In the genomic region with DNA sequence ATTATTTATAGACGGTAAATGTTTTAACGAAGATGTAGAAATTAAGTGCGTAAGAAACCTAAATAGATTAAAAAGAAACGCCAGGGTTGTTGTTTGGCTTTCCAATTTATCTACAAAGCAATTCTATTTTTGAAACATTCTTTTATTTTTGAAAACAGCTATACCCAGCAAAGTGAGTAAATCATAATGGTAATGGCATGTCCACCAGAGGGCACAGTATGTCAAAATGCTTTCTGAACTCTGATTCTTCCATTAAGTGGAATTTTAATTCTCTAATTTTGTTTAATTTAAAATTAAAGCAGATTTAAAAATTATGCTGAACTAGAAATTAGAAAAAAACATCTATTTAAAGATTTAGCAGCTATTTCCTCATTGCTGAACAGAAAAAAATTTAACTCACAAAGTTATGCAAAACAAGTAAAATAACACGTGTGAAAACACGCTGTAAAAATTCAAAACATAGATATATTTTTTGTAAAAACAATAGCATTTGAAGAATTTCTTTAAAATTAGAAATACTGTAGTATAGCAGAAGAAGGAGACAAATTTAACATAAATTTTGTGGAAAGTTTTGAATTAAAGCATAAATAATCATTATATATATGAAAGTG, we compare ENCODE assay signal across 8 cellular contexts. TPM values are rescaled to one million over a fixed set of nuclear protein-coding genes. Genes with fewer than 3 reads are reported as not detected.
DNase-seq lines count a peak whose midpoint lies in the region; ATAC-seq, FAIRE-seq and TF ChIP-seq lines count a peak whose summit lies in the region.

No MANE protein-coding gene starts in this region.

- H3K27ac Mint-ChIP-seq in activated CD4-positive, alpha-beta T cell treated with anti-CD3 and anti-CD28 coated beads, Interleukin-2, amount 10 ng/mL, durations not matched to agents 24 days and 14 days = no peak overlapping the region

- H2AFZ ChIP-seq in K562 (ENCODE audit: low read depth, low read length) = no peak overlapping the region

- peaks cover 2% of the 10 kb centered on the region for H3K27me3 Mint-ChIP-seq in activated CD4-positive, alpha-beta T cell treated with anti-CD3 and anti-CD28 coated beads, Interleukin-2, amount 10 ng/mL, durations not matched to agents 24 days and 14 days

- no peak overlapping the region for H2BK120ac ChIP-seq in mesendoderm (ENCODE audit: low read depth, low read length)

- no peak overlapping the region for H3K4ac ChIP-seq in mesendoderm (ENCODE audit: low read depth, low read length)

- no peak for FAIRE-seq in K562 (lab: Jason Lieb, UNC)

- H3K27ac ChIP-seq in K562 (ENCODE audit: extremely low read depth, low read depth, low read length) = no peak overlapping the region
- H3K27ac ChIP-seq in mesendoderm (ENCODE audit: low read depth, low read length) = no peak overlapping the region

- peak in 2 of 3 experiments; percentile 37 to 57; a peak in 3 of 6 replicates for TF ChIP-seq CTCF in K562 (IDR thresholded peaks at IDR 0.05 in 2 of 3, conservative IDR thresholded peaks at IDR 0.05 in 1 of 3; ENCODE audit: insufficient read depth in 2 of 3, low read depth in 1 of 3, low read length in 3 of 3)

- H3K4me3 ChIP-seq in K562 = no peak overlapping the region
- no peak overlapping the region for H3K4me3 ChIP-seq in mesendoderm (ENCODE audit: low read length)

- intact Hi-C loops in K562 (cut with micrococcal nuclease) = loop anchor here (5.0 kb wide), 1 partner anchor 59 kb away; no protein-coding TSS in a partner anchor
- intact Hi-C loops in activated CD4-positive, alpha-beta T cell treated with anti-CD3 and anti-CD28 coated beads, Interleukin-2, amount 10 ng/mL, durations not matched to agents 24 days and 14 days (cut with micrococcal nuclease) = loop anchor here (2.0 to 5.0 kb wide), 2 partner anchors 59 to 541 kb away; no protein-coding TSS in a partner anchor

- peak in 1 of 2 experiments; percentile 56; a peak in 2 of 4 replicates for TF ChIP-seq RAD21 in K562 (CRISPR knock-in tag; conservative IDR thresholded peaks at IDR 0.05 in 1 of 2, IDR thresholded peaks at IDR 0.05 in 1 of 2)

- no peak for TF ChIP-seq POLR2A in K562 (conservative IDR thresholded peaks at IDR 0.05)

- in situ Hi-C loops in K562 (cut with MboI) = no loop called here
- in situ Hi-C loops in G401 (cut with HindIII; ENCODE audit: low sequenced_read_pairs) = no loop called here

- CTCF ChIA-PET in K562 (lab: Yijun Ruan, JAX; ENCODE audit: low intra/inter-chr PET ratio) = interaction anchor here (0.7 to 2.9 kb wide), 3 partner anchors 60 to 540 kb away, joined by 3 to 14 read pairs (median 4); no protein-coding TSS in a partner anchor

- H2BK15ac ChIP-seq in mesendoderm (replicated peaks; ENCODE audit: low read depth) = no peak overlapping the region

- DNase-seq in DMS53 (lab: John Stamatoyannopoulos, UW) (peak; percentile 50), LHCN-M2 (ENCODE audit: low read depth) (peak; percentile 51), K562 (ENCODE audit: extremely low read depth in 1 of 4, low spot score in 3 of 4) (peak in 1 of 4 experiments; percentile 35), mesendoderm (peak; percentile 29), G401 (ENCODE audit: low spot score) (no peak)
- DNase-seq in activated CD4-positive, alpha-beta T cell treated with anti-CD3 and anti-CD28 coated beads, Interleukin-2, amount 10 ng/mL, durations not matched to agents 24 days and 14 days = no peak

- no peaks in the 10 kb centered on the region for H3K36me3 Mint-ChIP-seq in activated CD4-positive, alpha-beta T cell treated with anti-CD3 and anti-CD28 coated beads, Interleukin-2, amount 10 ng/mL, durations not matched to agents 24 days and 14 days (ENCODE audit: low read depth)

- no peak overlapping the region for H4K8ac ChIP-seq in mesendoderm (ENCODE audit: low read depth, low read length)

- no peaks in the 10 kb centered on the region for H4K20me1 ChIP-seq in K562 (replicated peaks; ENCODE audit: control insufficient read depth, insufficient read depth, low read length)

- no peak for TF ChIP-seq EP300 in K562 (IDR thresholded peaks at IDR 0.05; ENCODE audit: low read length)

- POLR2A ChIA-PET in K562 (lab: Yijun Ruan, JAX) = no interaction called here

- no peak overlapping the region for H2BK5ac ChIP-seq in mesendoderm (ENCODE audit: low read length)

- no peak overlapping the region for H3K18ac ChIP-seq in mesendoderm (ENCODE audit: low read length)

- WGBS in K562 (ENCODE audit: insufficient coverage, low coverage, missing lambda C conversion rate) = 53% methylated on average over 6 of the region's 6 CpGs
- 100% methylated on average over 4 of the region's 6 CpGs for WGBS in mesendoderm (ENCODE audit: extremely low coverage, insufficient coverage, low lambda C conversion rate)

- no peak overlapping the region for H3K4me3 Mint-ChIP-seq in activated CD4-positive, alpha-beta T cell treated with anti-CD3 and anti-CD28 coated beads, Interleukin-2, amount 10 ng/mL, durations not matched to agents 24 days and 14 days

- H3K4me2 ChIP-seq in K562 (ENCODE audit: insufficient read depth, low read length) (no peak overlapping the region), mesendoderm (ENCODE audit: low read length) (no peak overlapping the region)

- H3K9me3 ChIP-seq in K562 (replicated peaks; ENCODE audit: control insufficient read depth, insufficient read depth, low read depth, low read length) = no peaks in the 10 kb centered on the region

- ATAC-seq in K562 = no peak
- no peak for ATAC-seq in GM18517 (IDR thresholded peaks at IDR 0.05; ENCODE audit: unreplicated experiment)
- no peak for ATAC-seq in HG02973 (IDR thresholded peaks at IDR 0.05; ENCODE audit: unreplicated experiment)

- no peak overlapping the region for H3K56ac ChIP-seq in mesendoderm (ENCODE audit: low read length)

- no peak overlapping the region for H4K5ac ChIP-seq in mesendoderm (ENCODE audit: low read length)

- H2AK5ac ChIP-seq in mesendoderm (ENCODE audit: low read length) = no peak overlapping the region

- H3K27me3 ChIP-seq in K562 (ENCODE audit: control insufficient read depth in 2 of 2, insufficient read depth in 2 of 2, low read length in 2 of 2) = no peaks in the 10 kb centered on the region
- H3K27me3 ChIP-seq in mesendoderm (ENCODE audit: insufficient read depth, low read length, poor library complexity) = no peaks in the 10 kb centered on the region

- no peaks in the 10 kb centered on the region for H3K9me3 Mint-ChIP-seq in activated CD4-positive, alpha-beta T cell treated with anti-CD3 and anti-CD28 coated beads, Interleukin-2, amount 10 ng/mL, durations not matched to agents 24 days and 14 days

- BruUV-seq in K562 (replicated peaks; lab: Mats Ljungman, UMichigan) = no TSS peak

- no peaks in the 10 kb centered on the region for H3K79me2 ChIP-seq in K562 (ENCODE audit: control insufficient read depth, insufficient read depth, low read length)
- H3K79me2 ChIP-seq in mesendoderm (ENCODE audit: control insufficient read depth, insufficient read depth, low read length) = no peaks in the 10 kb centered on the region

- H3K36me3 ChIP-seq in K562 (ENCODE audit: control insufficient read depth, insufficient read depth, low read length) (no peaks in the 10 kb centered on the region), mesendoderm (ENCODE audit: control insufficient read depth, insufficient read depth, low read length) (no peaks in the 10 kb centered on the region)

- H3K23ac ChIP-seq in mesendoderm (ENCODE audit: low read length) = no peak overlapping the region

- no peaks in the 10 kb centered on the region for H3K9me1 ChIP-seq in K562 (ENCODE audit: control insufficient read depth, insufficient read depth, low read length)

- no peaks in the 10 kb centered on the region for H3K79me1 ChIP-seq in mesendoderm (ENCODE audit: low read length)

- H3K4me1 ChIP-seq in K562 (replicated peaks in 1 of 2; ENCODE audit: control insufficient read depth in 2 of 2, insufficient read depth in 2 of 2, low read length in 2 of 2) (peaks cover 0 to 5% of the 10 kb centered on the region in 2 experiments; a peak in 2 of 5 replicates), mesendoderm (ENCODE audit: control insufficient read depth, low read depth, low read length) (no peaks in the 10 kb centered on the region)

- no peak overlapping the region for H3K9ac ChIP-seq in K562 (ENCODE audit: insufficient read depth in 1 of 2, low read depth in 2 of 2, low read length in 2 of 2)
- H3K9ac ChIP-seq in mesendoderm (ENCODE audit: low read length) = no peak overlapping the region

- no peaks in the 10 kb centered on the region for H3K4me1 Mint-ChIP-seq in activated CD4-positive, alpha-beta T cell treated with anti-CD3 and anti-CD28 coated beads, Interleukin-2, amount 10 ng/mL, durations not matched to agents 24 days and 14 days

TF ChIP-seq in K562, 482 proteins besides CTCF, POLR2A, EP300 and RAD21 (continues in another document):
- 0 out of 2 replicates have a peak, but pooled peaks have one; percentile 25 for TF ChIP-seq SMC3 (conservative IDR thresholded peaks at IDR 0.05; ENCODE audit: insufficient read depth, low read depth, low read length)

RNA-seq across cellular contexts. Expression of gene RASSF6, which starts 26.5 kb away (rescaled TPM):
- total RNA-seq in LHCN-M2 (2014; rRNA removed) (0.17 and 0.51 TPM in 2 replicates), K562 (2014; rRNA removed) (under 0.01 and 0.04 TPM in 2 replicates), K562 (2014; rRNA removed; fragmentation: Illumina TruSeq; extraction: Trizol) (0.04 and 0.16 TPM in 2 replicates), K562 (2015; rRNA removed; fragmentation: Illumina TruSeq; extraction: Trizol) (0.08 and 0.25 TPM in 2 replicates), K562 (2021) (0.02 and 0.11 TPM in 2 replicates)
- not detected for polyA plus RNA-seq in LHCN-M2 (2012)
- total RNA-seq in K562 (2011; cell fraction: chromatin; rRNA removed; ENCODE audit: low replicate concordance) = 0.25 TPM in 1 of 2 replicates, not detected in the other
- total RNA-seq in K562 (2011; cell fraction: nucleolus; rRNA removed) = not detected in 2 replicates
- not detected in 2 replicates for total RNA-seq in K562 (2011; cell fraction: nucleoplasm; rRNA removed)
- polyA plus RNA-seq in K562 (2011; rRNA removed) (0.07 and 0.08 TPM in 2 replicates), K562 (2014; fragmentation: Illumina TruSeq; extraction: Trizol) (0.07 and 0.10 TPM in 2 replicates), K562 (2014; fragmentation: Nextera tagmentation; extraction: Ambion mirVana) (under 1 TPM in 1 of 2 experiments, not detected in 1; 0.04 TPM), K562 (2014; rRNA removed) (0.07 and 0.08 TPM in 2 replicates)
- under 0.01 and 0.01 TPM in 2 replicates for polyA plus RNA-seq in K562 (2011; cell fraction: cytosol; rRNA removed)
- polyA plus RNA-seq in K562 (2011; cell fraction: nucleus; rRNA removed) = 0.01 TPM in 1 of 2 replicates, not detected in the other
- polyA plus RNA-seq in K562 (2012) = 0.10 and 0.40 TPM in 2 replicates
- 0.07 TPM in 1 of 2 replicates, not detected in the other for polyA minus RNA-seq in K562 (2011; rRNA and poly(A)+ RNA removed)
- not detected in 2 replicates for polyA minus RNA-seq in K562 (2011; cell fraction: cytosol; rRNA and poly(A)+ RNA removed)
- 0.11 and 0.13 TPM in 2 replicates for polyA minus RNA-seq in K562 (2011; cell fraction: nucleus; rRNA and poly(A)+ RNA removed)
- 0.10 TPM for polyA plus RNA-seq in mesendoderm (2013, experiment 1 of 2)
- polyA plus RNA-seq in mesendoderm (2013, experiment 2 of 2) = 0.04 TPM
- total RNA-seq in G401 (2014; rRNA removed; shearing (Covaris generic)) = not detected in 2 replicates
- not detected in 2 replicates for total RNA-seq in activated CD4-positive, alpha-beta T cell treated with anti-CD3 and anti-CD28 coated beads, Interleukin-2, amount 10 ng/mL, durations not matched to agents 24 days and 14 days

Comparison
In these comparisons a context has a peak if more than half of its experiments do, and no peak if none do; other contexts are left out.
1. DNase-seq: peak in DMS53 (single experiment), LHCN-M2 (single experiment) and mesendoderm (single experiment); none in G401 (single experiment) and activated CD4-positive, alpha-beta T cell treated with anti-CD3 and anti-CD28 coated beads, Interleukin-2, amount 10 ng/mL, durations not matched to agents 24 days and 14 days (single experiment).